ENCODE assay signal across 22 cellular contexts in the genomic region with DNA sequence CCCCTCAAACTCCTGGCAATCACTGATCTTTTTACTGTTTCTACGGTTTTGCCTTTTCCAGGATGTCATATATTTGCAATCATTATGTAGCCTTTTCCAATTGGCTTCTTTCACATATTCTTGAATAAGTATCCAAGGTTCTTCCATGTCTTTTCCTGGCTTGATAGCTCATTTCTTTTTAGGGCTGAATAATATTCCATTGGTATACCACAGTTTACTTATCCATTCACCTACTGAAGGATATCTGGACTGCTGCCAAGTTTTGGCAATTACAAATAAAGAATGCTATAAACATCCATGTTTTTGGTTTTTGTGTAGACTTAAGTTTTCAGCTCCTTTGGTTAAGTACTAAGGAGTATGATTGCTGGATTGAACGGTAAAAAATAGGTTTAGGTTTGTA.
"Had no signal": no experiment of that assay in that cellular context is flagged by ENCODE, and none has a peak within 500 bp of the region (broad histone marks: within the 10 kb centered on the region; RNA-seq: fewer than 3 reads in every experiment).

No MANE protein-coding gene starts in this region.

- DNase-seq: activated CD4-positive, alpha-beta memory T cell treated with anti-CD3 and anti-CD28 coated beads, Interleukin-2, amount 10 ng/mL, durations not matched to agents 7 days and 5 days; activated CD4-positive, alpha-beta T cell treated with anti-CD3 and anti-CD28 coated beads, Interleukin-2, amount 10 ng/mL, durations not matched to agents 24 days and 14 days; activated CD8-positive, alpha-beta memory T cell treated with anti-CD3 and anti-CD28 coated beads, Interleukin-2, amount 10 ng/mL, durations not matched to agents 7 days and 5 days; activated effector memory CD4-positive, alpha-beta T cell treated with anti-CD3 and anti-CD28 coated beads, Interleukin-2, amount 50 U/mL, for 16 hours; activated naive CD4-positive, alpha-beta T cell treated with anti-CD3 and anti-CD28 coated beads, Interleukin-2, amount 10 ng/mL, durations not matched to agents 7 days and 5 days; activated T-cell treated with anti-CD3 and anti-CD28 coated beads for 4 hours; amygdala; cerebellar nuclear complex; cortex of kidney; head of caudate nucleus; islet precursor cell; left cardiac atrium; mesendoderm; mucosa of descending colon; occipital lobe; stimulated activated CD4-positive, alpha-beta T cell treated with anti-CD3 and anti-CD28 coated beads, Interleukin-2, amount 100 ng/mL, for 24 hours; transverse colon had no signal

- H3K27ac Mint-ChIP-seq: activated CD4-positive, alpha-beta memory T cell treated with anti-CD3 and anti-CD28 coated beads, Interleukin-2, amount 10 ng/mL, durations not matched to agents 7 days and 5 days; activated CD4-positive, alpha-beta T cell treated with anti-CD3 and anti-CD28 coated beads, Interleukin-2, amount 10 ng/mL, durations not matched to agents 24 days and 14 days; activated CD8-positive, alpha-beta memory T cell treated with anti-CD3 and anti-CD28 coated beads, Interleukin-2, amount 10 ng/mL, durations not matched to agents 7 days and 5 days; activated naive CD4-positive, alpha-beta T cell treated with anti-CD3 and anti-CD28 coated beads, Interleukin-2, amount 10 ng/mL, durations not matched to agents 7 days and 5 days; stimulated activated effector memory CD8-positive, alpha-beta T cell treated with anti-CD3 and anti-CD28 coated beads, Interleukin-12 subunit alpha, Interleukin-12 subunit beta, amount 100 ng/mL, for 72 hours had no signal

- H3K9me3 Mint-ChIP-seq: activated CD4-positive, alpha-beta memory T cell treated with anti-CD3 and anti-CD28 coated beads, Interleukin-2, amount 10 ng/mL, durations not matched to agents 7 days and 5 days; activated naive CD4-positive, alpha-beta T cell treated with anti-CD3 and anti-CD28 coated beads, Interleukin-2, amount 10 ng/mL, durations not matched to agents 7 days and 5 days; neural crest cell; stimulated activated effector memory CD8-positive, alpha-beta T cell treated with anti-CD3 and anti-CD28 coated beads, Interleukin-12 subunit alpha, Interleukin-12 subunit beta, amount 100 ng/mL, for 72 hours had no signal

- ATAC-seq: activated CD4-positive, CD25-positive, alpha-beta regulatory T cell treated with anti-CD3 and anti-CD28 coated beads, Interleukin-2, amount 50 U/mL, for 24 hours; activated CD8-positive, alpha-beta memory T cell treated with anti-CD3 and anti-CD28 coated beads, Interleukin-2, amount 10 ng/mL, durations not matched to agents 7 days and 5 days; gastroesophageal sphincter; left cardiac atrium; mucosa of descending colon; sciatic nerve; stimulated activated effector memory CD8-positive, alpha-beta T cell treated with anti-CD3 and anti-CD28 coated beads, Interleukin-12 subunit alpha, Interleukin-12 subunit beta, amount 100 ng/mL, for 72 hours had no signal

- H3K4me1 Mint-ChIP-seq: activated naive CD4-positive, alpha-beta T cell treated with anti-CD3 and anti-CD28 coated beads, Interleukin-2, amount 10 ng/mL, durations not matched to agents 7 days and 5 days had no signal

- H3K4me3 Mint-ChIP-seq: activated CD4-positive, alpha-beta memory T cell treated with anti-CD3 and anti-CD28 coated beads, Interleukin-2, amount 10 ng/mL, durations not matched to agents 7 days and 5 days; activated CD4-positive, alpha-beta T cell treated with anti-CD3 and anti-CD28 coated beads, Interleukin-2, amount 10 ng/mL, durations not matched to agents 24 days and 14 days; activated CD8-positive, alpha-beta memory T cell treated with anti-CD3 and anti-CD28 coated beads, Interleukin-2, amount 10 ng/mL, durations not matched to agents 7 days and 5 days; activated naive CD4-positive, alpha-beta T cell treated with anti-CD3 and anti-CD28 coated beads, Interleukin-2, amount 10 ng/mL, durations not matched to agents 7 days and 5 days; neural crest cell; stimulated activated effector memory CD8-positive, alpha-beta T cell treated with anti-CD3 and anti-CD28 coated beads, Interleukin-12 subunit alpha, Interleukin-12 subunit beta, amount 100 ng/mL, for 72 hours had no signal

- H3K27me3 Mint-ChIP-seq: activated CD4-positive, alpha-beta memory T cell treated with anti-CD3 and anti-CD28 coated beads, Interleukin-2, amount 10 ng/mL, durations not matched to agents 7 days and 5 days; activated CD4-positive, alpha-beta T cell treated with anti-CD3 and anti-CD28 coated beads, Interleukin-2, amount 10 ng/mL, durations not matched to agents 24 days and 14 days; activated CD8-positive, alpha-beta memory T cell treated with anti-CD3 and anti-CD28 coated beads, Interleukin-2, amount 10 ng/mL, durations not matched to agents 7 days and 5 days; activated naive CD4-positive, alpha-beta T cell treated with anti-CD3 and anti-CD28 coated beads, Interleukin-2, amount 10 ng/mL, durations not matched to agents 7 days and 5 days had no signal
